Comparison of ENCODE assay signal across 1 cellular context in genomic region chr10:43308986-43309385, GRCh38.
TF ChIP-seq lines count a peak whose summit lies in the region.

No MANE protein-coding gene starts in this region.

TF ChIP-seq in SK-N-SH treated with all-trans-retinoic acid at 6 μM for 48 hours, 23 proteins besides CTCF, POLR2A, EP300 and RAD21 (continued from another document):
- no peak for TF ChIP-seq PATZ1 (CRISPR knock-in tag; IDR thresholded peaks at IDR 0.05; ENCODE audit: borderline replicate concordance)
- no peak for TF ChIP-seq CREB5 (CRISPR knock-in tag; IDR thresholded peaks at IDR 0.05; ENCODE audit: low read depth)
